In the genomic region with DNA sequence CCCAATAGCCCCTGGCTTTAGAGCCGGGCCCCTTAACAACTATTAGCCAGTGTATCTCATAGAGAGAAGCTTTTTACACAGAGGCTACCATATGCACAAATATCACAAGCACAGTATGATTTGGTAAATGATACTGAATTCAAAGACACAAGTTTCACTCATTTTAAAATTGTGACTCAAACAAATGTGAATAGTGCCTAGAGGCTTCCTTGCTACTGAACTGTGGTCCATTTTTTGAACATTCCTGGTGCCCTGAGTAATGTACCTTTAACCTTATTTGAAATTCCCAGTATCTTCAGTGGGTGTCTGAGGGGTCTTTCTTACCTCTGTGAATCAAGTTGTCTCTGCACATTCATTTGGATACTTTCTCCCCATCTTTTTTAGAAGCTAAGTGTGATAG, we compare ENCODE assay signal across 4 cellular contexts.
TF ChIP-seq lines count a peak whose summit lies in the region.

No MANE protein-coding gene starts in this region.

TF ChIP-seq in SK-N-SH, 30 proteins besides CTCF, POLR2A, EP300 and RAD21 (continues in another document):
- TF ChIP-seq RFX5 (IDR thresholded peaks at IDR 0.05; ENCODE audit: low read length), result no peak
- no peak for TF ChIP-seq MEF2A (IDR thresholded peaks at IDR 0.05; ENCODE audit: borderline replicate concordance, low read depth)
- TF ChIP-seq NRF1 (IDR thresholded peaks at IDR 0.05; ENCODE audit: low read depth, low read length), result no peak
- TF ChIP-seq FOSL2 (IDR thresholded peaks at IDR 0.05; ENCODE audit: borderline replicate concordance, low read depth), result no peak
- TF ChIP-seq, protein P1, sequence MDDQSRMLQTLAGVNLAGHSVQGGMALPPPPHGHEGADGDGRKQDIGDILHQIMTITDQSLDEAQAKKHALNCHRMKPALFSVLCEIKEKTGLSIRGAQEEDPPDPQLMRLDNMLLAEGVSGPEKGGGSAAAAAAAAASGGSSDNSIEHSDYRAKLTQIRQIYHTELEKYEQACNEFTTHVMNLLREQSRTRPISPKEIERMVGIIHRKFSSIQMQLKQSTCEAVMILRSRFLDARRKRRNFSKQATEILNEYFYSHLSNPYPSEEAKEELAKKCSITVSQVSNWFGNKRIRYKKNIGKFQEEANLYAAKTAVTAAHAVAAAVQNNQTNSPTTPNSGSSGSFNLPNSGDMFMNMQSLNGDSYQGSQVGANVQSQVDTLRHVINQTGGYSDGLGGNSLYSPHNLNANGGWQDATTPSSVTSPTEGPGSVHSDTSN (IDR thresholded peaks at IDR 0.05), result no peak
- TF ChIP-seq, protein P2, sequence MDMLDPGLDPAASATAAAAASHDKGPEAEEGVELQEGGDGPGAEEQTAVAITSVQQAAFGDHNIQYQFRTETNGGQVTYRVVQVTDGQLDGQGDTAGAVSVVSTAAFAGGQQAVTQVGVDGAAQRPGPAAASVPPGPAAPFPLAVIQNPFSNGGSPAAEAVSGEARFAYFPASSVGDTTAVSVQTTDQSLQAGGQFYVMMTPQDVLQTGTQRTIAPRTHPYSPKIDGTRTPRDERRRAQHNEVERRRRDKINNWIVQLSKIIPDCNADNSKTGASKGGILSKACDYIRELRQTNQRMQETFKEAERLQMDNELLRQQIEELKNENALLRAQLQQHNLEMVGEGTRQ (IDR thresholded peaks at IDR 0.05; ENCODE audit: borderline replicate concordance, low read depth, low read length), result no peak
- TF ChIP-seq, protein P3, sequence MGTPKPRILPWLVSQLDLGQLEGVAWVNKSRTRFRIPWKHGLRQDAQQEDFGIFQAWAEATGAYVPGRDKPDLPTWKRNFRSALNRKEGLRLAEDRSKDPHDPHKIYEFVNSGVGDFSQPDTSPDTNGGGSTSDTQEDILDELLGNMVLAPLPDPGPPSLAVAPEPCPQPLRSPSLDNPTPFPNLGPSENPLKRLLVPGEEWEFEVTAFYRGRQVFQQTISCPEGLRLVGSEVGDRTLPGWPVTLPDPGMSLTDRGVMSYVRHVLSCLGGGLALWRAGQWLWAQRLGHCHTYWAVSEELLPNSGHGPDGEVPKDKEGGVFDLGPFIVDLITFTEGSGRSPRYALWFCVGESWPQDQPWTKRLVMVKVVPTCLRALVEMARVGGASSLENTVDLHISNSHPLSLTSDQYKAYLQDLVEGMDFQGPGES (IDR thresholded peaks at IDR 0.05; ENCODE audit: low read depth, low read length), result no peak
- TF ChIP-seq ELF1 (IDR thresholded peaks at IDR 0.05), result no peak
- no peak for TF ChIP-seq TCF12 (IDR thresholded peaks at IDR 0.05)
- no peak for TF ChIP-seq MXI1 (IDR thresholded peaks at IDR 0.05; ENCODE audit: low read depth, low read length)
- TF ChIP-seq TAF1 (IDR thresholded peaks at IDR 0.05; ENCODE audit: borderline replicate concordance, low read depth, low read length), result no peak
- no peak for TF ChIP-seq GABPA (IDR thresholded peaks at IDR 0.05; ENCODE audit: low read depth)
- TF ChIP-seq RCOR1 (IDR thresholded peaks at IDR 0.05; ENCODE audit: low read length), result no peak

TF ChIP-seq in SK-N-SH treated with all-trans-retinoic acid at 6 μM for 48 hours, 23 proteins besides CTCF, POLR2A, EP300 and RAD21 (continues in another document):
- TF ChIP-seq, protein P4, sequence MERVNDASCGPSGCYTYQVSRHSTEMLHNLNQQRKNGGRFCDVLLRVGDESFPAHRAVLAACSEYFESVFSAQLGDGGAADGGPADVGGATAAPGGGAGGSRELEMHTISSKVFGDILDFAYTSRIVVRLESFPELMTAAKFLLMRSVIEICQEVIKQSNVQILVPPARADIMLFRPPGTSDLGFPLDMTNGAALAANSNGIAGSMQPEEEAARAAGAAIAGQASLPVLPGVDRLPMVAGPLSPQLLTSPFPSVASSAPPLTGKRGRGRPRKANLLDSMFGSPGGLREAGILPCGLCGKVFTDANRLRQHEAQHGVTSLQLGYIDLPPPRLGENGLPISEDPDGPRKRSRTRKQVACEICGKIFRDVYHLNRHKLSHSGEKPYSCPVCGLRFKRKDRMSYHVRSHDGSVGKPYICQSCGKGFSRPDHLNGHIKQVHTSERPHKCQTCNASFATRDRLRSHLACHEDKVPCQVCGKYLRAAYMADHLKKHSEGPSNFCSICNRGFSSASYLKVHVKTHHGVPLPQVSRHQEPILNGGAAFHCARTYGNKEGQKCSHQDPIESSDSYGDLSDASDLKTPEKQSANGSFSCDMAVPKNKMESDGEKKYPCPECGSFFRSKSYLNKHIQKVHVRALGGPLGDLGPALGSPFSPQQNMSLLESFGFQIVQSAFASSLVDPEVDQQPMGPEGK (CRISPR knock-in tag; IDR thresholded peaks at IDR 0.05; ENCODE audit: borderline replicate concordance), result no peak
- no peak for TF ChIP-seq TCF4 (CRISPR knock-in tag; IDR thresholded peaks at IDR 0.05; ENCODE audit: borderline replicate concordance)
- TF ChIP-seq PPARA (CRISPR knock-in tag; IDR thresholded peaks at IDR 0.05; ENCODE audit: borderline replicate concordance), result no peak
- no peak for TF ChIP-seq ZC3H10 (CRISPR knock-in tag; IDR thresholded peaks at IDR 0.05)
- TF ChIP-seq ESRRG (CRISPR knock-in tag; IDR thresholded peaks at IDR 0.05), result no peak
- TF ChIP-seq, protein P5, sequence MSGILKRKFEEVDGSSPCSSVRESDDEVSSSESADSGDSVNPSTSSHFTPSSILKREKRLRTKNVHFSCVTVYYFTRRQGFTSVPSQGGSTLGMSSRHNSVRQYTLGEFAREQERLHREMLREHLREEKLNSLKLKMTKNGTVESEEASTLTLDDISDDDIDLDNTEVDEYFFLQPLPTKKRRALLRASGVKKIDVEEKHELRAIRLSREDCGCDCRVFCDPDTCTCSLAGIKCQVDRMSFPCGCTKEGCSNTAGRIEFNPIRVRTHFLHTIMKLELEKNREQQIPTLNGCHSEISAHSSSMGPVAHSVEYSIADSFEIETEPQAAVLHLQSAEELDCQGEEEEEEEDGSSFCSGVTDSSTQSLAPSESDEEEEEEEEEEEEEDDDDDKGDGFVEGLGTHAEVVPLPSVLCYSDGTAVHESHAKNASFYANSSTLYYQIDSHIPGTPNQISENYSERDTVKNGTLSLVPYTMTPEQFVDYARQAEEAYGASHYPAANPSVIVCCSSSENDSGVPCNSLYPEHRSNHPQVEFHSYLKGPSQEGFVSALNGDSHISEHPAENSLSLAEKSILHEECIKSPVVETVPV (CRISPR knock-in tag; IDR thresholded peaks at IDR 0.05), result no peak
- no peak for TF ChIP-seq RARB (CRISPR knock-in tag; IDR thresholded peaks at IDR 0.05)
- no peak for TF ChIP-seq ISL1 (CRISPR knock-in tag; IDR thresholded peaks at IDR 0.05)

TF ChIP-seq in IMR-90, 13 proteins besides CTCF, POLR2A, EP300 and RAD21:
- TF ChIP-seq CHD1 (IDR thresholded peaks at IDR 0.05; ENCODE audit: low read depth, low read length) (no peak), BHLHE40 (IDR thresholded peaks at IDR 0.05; ENCODE audit: low read depth, low read length) (no peak), FOS (IDR thresholded peaks at IDR 0.05; ENCODE audit: low read depth, low read length) (no peak), MXI1 (IDR thresholded peaks at IDR 0.05; ENCODE audit: borderline replicate concordance, low read depth, low read length) (no peak), CEBPB (IDR thresholded peaks at IDR 0.05; ENCODE audit: low read depth, low read length) (no peak), NFE2L2 (IDR thresholded peaks at IDR 0.05; ENCODE audit: low read depth, low read length) (no peak), RFX5 (IDR thresholded peaks at IDR 0.05; ENCODE audit: low read depth, low read length) (no peak)
- TF ChIP-seq, protein P2 (IDR thresholded peaks at IDR 0.05; ENCODE audit: low read depth, low read length), result no peak
- TF ChIP-seq, protein P6, sequence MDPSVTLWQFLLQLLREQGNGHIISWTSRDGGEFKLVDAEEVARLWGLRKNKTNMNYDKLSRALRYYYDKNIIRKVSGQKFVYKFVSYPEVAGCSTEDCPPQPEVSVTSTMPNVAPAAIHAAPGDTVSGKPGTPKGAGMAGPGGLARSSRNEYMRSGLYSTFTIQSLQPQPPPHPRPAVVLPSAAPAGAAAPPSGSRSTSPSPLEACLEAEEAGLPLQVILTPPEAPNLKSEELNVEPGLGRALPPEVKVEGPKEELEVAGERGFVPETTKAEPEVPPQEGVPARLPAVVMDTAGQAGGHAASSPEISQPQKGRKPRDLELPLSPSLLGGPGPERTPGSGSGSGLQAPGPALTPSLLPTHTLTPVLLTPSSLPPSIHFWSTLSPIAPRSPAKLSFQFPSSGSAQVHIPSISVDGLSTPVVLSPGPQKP (IDR thresholded peaks at IDR 0.05; ENCODE audit: borderline replicate concordance, low read depth, low read length), result no peak
TF ChIP-seq in IMR-90: peak in this region for 0.

TF ChIP-seq in GM12878, 131 proteins besides CTCF, POLR2A, EP300 and RAD21:
- TF ChIP-seq, protein P7, sequence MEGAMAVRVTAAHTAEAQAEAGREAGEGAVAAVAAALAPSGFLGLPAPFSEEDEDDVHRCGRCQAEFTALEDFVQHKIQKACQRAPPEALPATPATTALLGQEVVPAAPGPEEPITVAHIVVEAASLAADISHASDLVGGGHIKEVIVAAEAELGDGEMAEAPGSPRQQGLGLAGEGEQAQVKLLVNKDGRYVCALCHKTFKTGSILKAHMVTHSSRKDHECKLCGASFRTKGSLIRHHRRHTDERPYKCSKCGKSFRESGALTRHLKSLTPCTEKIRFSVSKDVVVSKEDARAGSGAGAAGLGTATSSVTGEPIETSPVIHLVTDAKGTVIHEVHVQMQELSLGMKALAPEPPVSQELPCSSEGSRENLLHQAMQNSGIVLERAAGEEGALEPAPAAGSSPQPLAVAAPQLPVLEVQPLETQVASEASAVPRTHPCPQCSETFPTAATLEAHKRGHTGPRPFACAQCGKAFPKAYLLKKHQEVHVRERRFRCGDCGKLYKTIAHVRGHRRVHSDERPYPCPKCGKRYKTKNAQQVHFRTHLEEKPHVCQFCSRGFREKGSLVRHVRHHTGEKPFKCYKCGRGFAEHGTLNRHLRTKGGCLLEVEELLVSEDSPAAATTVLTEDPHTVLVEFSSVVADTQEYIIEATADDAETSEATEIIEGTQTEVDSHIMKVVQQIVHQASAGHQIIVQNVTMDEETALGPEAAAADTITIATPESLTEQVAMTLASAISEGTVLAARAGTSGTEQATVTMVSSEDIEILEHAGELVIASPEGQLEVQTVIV (IDR thresholded peaks at IDR 0.05; ENCODE audit: borderline replicate concordance, partially characterized antibody), result no peak
- TF ChIP-seq CHD1 (IDR thresholded peaks at IDR 0.05; ENCODE audit: low read depth, low read length) (no peak), HDAC2 (IDR thresholded peaks at IDR 0.05) (no peak), ETV6 (conservative IDR thresholded peaks at IDR 0.05 in 1 of 2, IDR thresholded peaks at IDR 0.05 in 1 of 2; ENCODE audit: borderline replicate concordance in 1 of 2, low read depth in 1 of 2) (no peak), YY1 (IDR thresholded peaks at IDR 0.05; ENCODE audit: low read depth, low read length) (no peak)
- TF ChIP-seq, protein P8, sequence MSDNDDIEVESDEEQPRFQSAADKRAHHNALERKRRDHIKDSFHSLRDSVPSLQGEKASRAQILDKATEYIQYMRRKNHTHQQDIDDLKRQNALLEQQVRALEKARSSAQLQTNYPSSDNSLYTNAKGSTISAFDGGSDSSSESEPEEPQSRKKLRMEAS (IDR thresholded peaks at IDR 0.05; ENCODE audit: low read depth, low read length), result no peak
TF ChIP-seq in GM12878: peak in this region for 0.
